Comparison of ENCODE assay signal across 22 cellular contexts in genomic region chr2:11578986-11579774, GRCh38.
"Had no signal": no experiment of that assay in that cellular context is flagged by ENCODE, and none has a peak within 500 bp of the region (broad histone marks: within the 10 kb centered on the region; RNA-seq: fewer than 3 reads in every experiment).

No MANE protein-coding gene starts in this region.

- H3K36me3 Mint-ChIP-seq: activated naive CD4-positive, alpha-beta T cell treated with anti-CD3 and anti-CD28 coated beads, Interleukin-2, amount 50 U/mL, for 72 hours had no signal

- H3K27ac Mint-ChIP-seq: activated naive CD4-positive, alpha-beta T cell treated with anti-CD3 and anti-CD28 coated beads, Interleukin-2, amount 50 U/mL, for 72 hours; nephron; stimulated activated naive CD8-positive, alpha-beta T cell treated with anti-CD3 and anti-CD28 coated beads, Interleukin-15, Interleukin-2, amounts not matched to agents 100 ng/mL and 50 ng/mL, for 24 hours had no signal

- H3K9me3 Mint-ChIP-seq: activated naive CD4-positive, alpha-beta T cell treated with anti-CD3 and anti-CD28 coated beads, Interleukin-2, amount 50 U/mL, for 72 hours; nephron; stimulated activated naive CD8-positive, alpha-beta T cell treated with anti-CD3 and anti-CD28 coated beads, Interleukin-15, Interleukin-2, amounts not matched to agents 100 ng/mL and 50 ng/mL, for 24 hours had no signal

- H3K4me1 ChIP-seq: ascending aorta, thyroid gland, upper lobe of right lung had no signal

- H3K4me3 Mint-ChIP-seq: nephron; stimulated activated naive CD8-positive, alpha-beta T cell treated with anti-CD3 and anti-CD28 coated beads, Interleukin-15, Interleukin-2, amounts not matched to agents 100 ng/mL and 50 ng/mL, for 24 hours had no signal

- H3K36me3 ChIP-seq: ascending aorta, brain microvascular endothelial cell, thyroid gland, upper lobe of right lung had no signal

- H3K27ac ChIP-seq: ascending aorta, brain microvascular endothelial cell, thyroid gland, upper lobe of right lung had no signal

- H3K27me3 ChIP-seq: ascending aorta, brain microvascular endothelial cell, thyroid gland, upper lobe of right lung had no signal

- H3K4me3 ChIP-seq: ascending aorta, thyroid gland, upper lobe of right lung had no signal

- H3K9me3 ChIP-seq: ascending aorta, thyroid gland, upper lobe of right lung had no signal

- FAIRE-seq: colon, islet of Langerhans had no signal

- DNase-seq: activated T-cell treated with anti-CD3 and anti-CD28 coated beads, Interleukin-2, amount 50 U/mL, for 1 hour; brain microvascular endothelial cell; central memory CD4-positive, alpha-beta T cell; effector memory CD4-positive, alpha-beta T cell; foreskin melanocyte; head of caudate nucleus; hypothalamus; left cardiac atrium; occipital lobe; stimulated activated CD4-positive, alpha-beta T cell treated with anti-CD3 and anti-CD28 coated beads, Interleukin-12 subunit alpha, Interleukin-12 subunit beta, amount 100 ng/mL, for 4 hours; stimulated activated CD4-positive, alpha-beta T cell treated with anti-CD3 and anti-CD28 coated beads, Interleukin-4, amount 100 ng/mL, for 4 hours; substantia nigra; T-helper 1 cell; thyroid gland; upper lobe of right lung had no signal

- H3K27me3 Mint-ChIP-seq: progenitor cell of endocrine pancreas had no signal
